ENCODE assay signal across 12 cellular contexts in the genomic region with DNA sequence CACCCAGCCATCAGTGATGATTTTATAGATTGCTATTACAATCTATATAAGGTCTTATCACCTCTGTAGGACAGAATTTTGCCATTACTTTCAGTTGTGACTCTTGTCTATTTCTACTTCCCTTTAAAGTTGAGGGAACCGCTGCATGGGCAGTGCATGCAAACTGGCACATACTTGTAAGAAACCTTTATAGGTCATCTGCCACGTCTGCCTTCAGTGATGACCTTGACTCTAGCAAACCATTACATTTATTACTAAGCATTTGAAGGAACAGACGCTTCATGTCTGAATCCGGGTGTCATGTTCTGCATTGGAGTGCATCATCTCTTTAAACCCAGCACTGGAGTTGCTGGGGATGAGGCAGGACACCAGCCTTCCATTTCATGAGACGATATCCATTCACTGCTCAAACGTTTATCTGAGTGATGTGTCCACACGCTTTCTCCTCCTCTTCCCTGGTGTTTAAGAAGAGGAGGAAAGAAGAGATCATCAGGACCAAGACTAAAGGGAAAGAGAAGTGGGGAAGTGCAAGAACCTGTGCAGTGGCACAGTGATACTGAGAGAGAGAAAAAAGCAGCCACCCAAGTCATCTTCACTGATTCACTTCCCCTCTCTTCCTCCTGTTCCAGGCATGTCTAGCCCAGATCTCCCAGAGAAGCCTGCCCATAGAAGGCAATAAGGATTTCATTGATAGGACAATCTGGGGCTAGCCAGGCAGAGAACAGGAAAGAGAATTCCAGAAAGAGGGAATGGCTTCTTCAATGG.
"Had no signal": no experiment of that assay in that cellular context is flagged by ENCODE, and none has a peak within 500 bp of the region (broad histone marks: within the 10 kb centered on the region; RNA-seq: fewer than 3 reads in every experiment).

No MANE protein-coding gene starts in this region.

- ATAC-seq: activated CD8-positive, alpha-beta memory T cell treated with anti-CD3 and anti-CD28 coated beads, Interleukin-2, amount 10 ng/mL, durations not matched to agents 7 days and 5 days; left lobe of liver; SK-N-SH treated with all-trans-retinoic acid at 6 μM for 48 hours had no signal

- DNase-seq: activated CD4-positive, alpha-beta T cell treated with anti-CD3 and anti-CD28 coated beads for 1 hour; activated CD4-positive, alpha-beta T cell treated with anti-CD3 and anti-CD28 coated beads, Interleukin-2, amount 50 U/mL, for 48 hours; activated CD8-positive, alpha-beta memory T cell treated with anti-CD3 and anti-CD28 coated beads, Interleukin-2, amount 10 ng/mL, durations not matched to agents 7 days and 5 days; activated effector memory CD4-positive, alpha-beta T cell treated with anti-CD3 and anti-CD28 coated beads, Interleukin-2, amount 50 U/mL, for 16 hours; activated T-cell treated with anti-CD3 and anti-CD28 coated beads, Interleukin-2, amount 50 U/mL, for 1 hour; aorta; esophagus squamous epithelium; hippocampal formation; T-helper 1 cell; transverse colon had no signal

- H3K4me3 Mint-ChIP-seq: activated CD8-positive, alpha-beta memory T cell treated with anti-CD3 and anti-CD28 coated beads, Interleukin-2, amount 10 ng/mL, durations not matched to agents 7 days and 5 days had no signal

- H3K27me3 Mint-ChIP-seq: activated CD8-positive, alpha-beta memory T cell treated with anti-CD3 and anti-CD28 coated beads, Interleukin-2, amount 10 ng/mL, durations not matched to agents 7 days and 5 days had no signal

- H3K27ac Mint-ChIP-seq: activated CD8-positive, alpha-beta memory T cell treated with anti-CD3 and anti-CD28 coated beads, Interleukin-2, amount 10 ng/mL, durations not matched to agents 7 days and 5 days had no signal
